ENCODE assay signal across 7 cellular contexts in the genomic region with DNA sequence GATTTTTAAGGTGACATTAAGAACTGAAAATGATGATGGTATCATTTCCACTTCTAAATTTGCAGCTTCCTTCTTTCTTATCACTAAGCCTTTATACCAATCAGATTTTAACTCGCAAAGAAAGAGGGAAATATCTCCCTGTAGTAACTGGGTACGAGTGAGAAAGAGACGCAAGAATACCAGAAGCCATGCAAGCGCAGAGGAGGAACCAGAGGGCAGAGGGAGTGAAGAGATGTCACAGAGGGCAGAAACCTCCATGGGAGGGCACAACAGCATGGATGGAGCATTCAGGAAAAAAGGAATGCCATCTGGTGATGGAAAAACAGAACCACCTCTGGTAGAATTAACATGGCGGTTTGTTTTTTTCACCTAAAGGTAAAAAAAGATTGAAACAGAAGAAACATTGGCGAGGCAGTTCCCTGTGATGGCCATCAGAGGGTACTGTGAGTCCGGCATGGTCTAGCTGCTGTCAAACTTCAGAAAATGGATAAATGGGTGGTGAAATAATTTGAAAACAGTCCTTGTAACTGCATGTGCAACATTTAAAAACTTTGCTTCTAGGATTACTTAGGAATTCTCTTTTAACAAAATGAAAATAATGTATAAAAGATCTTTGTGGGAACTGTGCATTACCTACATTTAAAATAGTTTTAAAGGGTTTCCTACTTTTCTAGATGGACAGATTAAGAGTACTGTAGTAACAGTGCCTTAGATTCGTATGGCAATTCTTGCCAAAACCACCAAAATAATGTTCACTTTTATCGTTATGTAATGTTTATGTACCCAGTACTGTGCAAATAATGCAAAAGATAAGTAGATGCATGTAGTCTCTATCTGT.
DNase-seq lines count a peak whose midpoint lies in the region; ATAC-seq, FAIRE-seq and TF ChIP-seq lines count a peak whose summit lies in the region.

No MANE protein-coding gene starts in this region.

- H3K27me3 ChIP-seq in suprapubic skin, result no peaks in the 10 kb centered on the region

- WGBS in suprapubic skin, result 90% methylated on average over 9 of the region's 9 CpGs

- H3K27me3 Mint-ChIP-seq in glutamatergic neuron (ENCODE audit: unreplicated experiment), result no peaks in the 10 kb centered on the region

- no peak overlapping the region for H3K27ac ChIP-seq in suprapubic skin

- no peak for TF ChIP-seq POLR2A in suprapubic skin (IDR thresholded peaks at IDR 0.05)

- no peak overlapping the region for H3K4me3 ChIP-seq in suprapubic skin

- ATAC-seq in HG02981 (IDR thresholded peaks at IDR 0.05; ENCODE audit: unreplicated experiment), result peak; percentile 47
- ATAC-seq in HG03139 (IDR thresholded peaks at IDR 0.05; ENCODE audit: unreplicated experiment), result no peak

- H3K4me3 Mint-ChIP-seq in glutamatergic neuron (ENCODE audit: unreplicated experiment), result no peak overlapping the region

- H3K36me3 Mint-ChIP-seq in glutamatergic neuron (ENCODE audit: unreplicated experiment), result no peaks in the 10 kb centered on the region

- TF ChIP-seq CTCF in glutamatergic neuron (IDR thresholded peaks at IDR 0.05; ENCODE audit: partially characterized antibody, unreplicated experiment) (peak; percentile 63), suprapubic skin (IDR thresholded peaks at IDR 0.05) (peak; percentile 1 to 38)

- H3K4me1 ChIP-seq in suprapubic skin, result peaks cover 9% of the 10 kb centered on the region

- no peaks in the 10 kb centered on the region for H3K9me3 ChIP-seq in suprapubic skin

- FAIRE-seq in G401.6 (lab: Jason Lieb, UNC), result peak; percentile 91

- peaks cover 14% of the 10 kb centered on the region for H3K4me1 Mint-ChIP-seq in glutamatergic neuron (ENCODE audit: low read depth, unreplicated experiment)

- TF ChIP-seq EP300 in suprapubic skin (IDR thresholded peaks at IDR 0.05), result no peak

- H3K27ac Mint-ChIP-seq in glutamatergic neuron (ENCODE audit: unreplicated experiment), result no peak overlapping the region

- DNase-seq in SW480 (ENCODE audit: low spot score) (peak; percentile 16), glutamatergic neuron (peak; percentile 33), suprapubic skin (ENCODE audit: low spot score in 2 of 2) (no peak), activated T-cell treated with anti-CD3 and anti-CD28 coated beads for 4 hours (no peak)

- H3K9me3 Mint-ChIP-seq in glutamatergic neuron (ENCODE audit: unreplicated experiment), result no peaks in the 10 kb centered on the region

- H3K36me3 ChIP-seq in suprapubic skin, result peaks cover 10% of the 10 kb centered on the region

Comparison
In these comparisons a context has a peak if more than half of its experiments do, and no peak if none do; other contexts are left out.
1. DNase-seq: peak in SW480 (single experiment) and glutamatergic neuron (single experiment); none in suprapubic skin (0 of 2) and activated T-cell treated with anti-CD3 and anti-CD28 coated beads for 4 hours (single experiment).